Comparison of ENCODE assay signal across 11 cellular contexts in the genomic region with DNA sequence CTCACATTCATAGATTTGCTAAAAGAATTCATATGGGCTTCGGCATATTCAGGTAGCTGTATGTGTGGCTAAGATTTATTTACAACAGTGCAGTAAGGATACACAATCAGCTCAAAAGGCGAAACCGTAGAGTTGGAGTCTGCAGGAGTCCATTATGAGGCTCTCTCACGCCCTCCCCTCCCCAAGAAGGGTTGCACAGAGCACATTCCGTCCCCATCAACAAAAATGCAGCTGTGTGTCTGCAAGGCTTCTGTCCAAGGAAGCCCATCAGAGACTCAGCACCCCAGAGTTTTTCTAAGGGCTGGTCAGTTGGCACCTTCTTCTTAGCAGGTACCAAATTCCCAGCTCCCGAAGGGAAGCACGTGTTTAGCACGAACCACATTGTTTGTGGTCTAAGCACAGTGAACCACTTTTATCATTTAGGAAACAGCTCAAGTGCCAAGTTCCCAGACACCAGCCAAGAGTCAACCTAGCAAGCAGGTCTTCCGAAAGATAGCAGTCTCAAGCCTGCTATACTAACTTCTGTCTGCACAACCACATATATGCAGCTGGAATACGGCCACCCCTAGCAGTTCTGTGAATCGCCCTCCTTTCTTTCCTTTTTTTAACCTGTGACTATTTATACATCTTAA. TPM values are rescaled to one million over a fixed set of nuclear protein-coding genes. Genes with fewer than 3 reads are reported as not detected.
A peak's percentile ranks its signal among the peaks of the same experiment; 100 is the strongest.
DNase-seq lines count a peak whose midpoint lies in the region; ATAC-seq and TF ChIP-seq lines count a peak whose summit lies in the region.
"Had no signal": no experiment of that assay in that cellular context is flagged by ENCODE, and none has a peak within 500 bp of the region (broad histone marks: within the 10 kb centered on the region; RNA-seq: fewer than 3 reads in every experiment).

No MANE protein-coding gene starts in this region.

- H3K4me1 ChIP-seq in ACC112 (ENCODE audit: control insufficient read depth, insufficient read depth, low read length, unreplicated experiment) = peaks cover 28% of the 10 kb centered on the region
- H3K4me1 ChIP-seq in SK-N-SH (ENCODE audit: control insufficient read depth in 1 of 2, insufficient read depth in 2 of 2, low read depth in 1 of 2, low read length in 1 of 2) = peaks cover 3 to 16% of the 10 kb centered on the region in 2 experiments; a peak in 3 of 4 replicates
- peaks cover 23 to 34% (median 32%) of the 10 kb centered on the region in 4 donors for H3K4me1 ChIP-seq in esophagus muscularis mucosa
- H3K4me1 ChIP-seq in neural progenitor cell = peaks cover 59% of the 10 kb centered on the region
- H3K4me1 ChIP-seq in aorta (ENCODE audit: control insufficient read depth in 1 of 2, insufficient read depth in 2 of 2, low read length in 2 of 2) = peaks cover 0 to 7% of the 10 kb centered on the region in 2 donors

- no peak for TF ChIP-seq EP300 in SK-N-SH (IDR thresholded peaks at IDR 0.05; ENCODE audit: borderline replicate concordance in 1 of 2, low read depth in 1 of 2, low read length in 1 of 2)
- TF ChIP-seq EP300 in esophagus muscularis mucosa (IDR thresholded peaks at IDR 0.05) = no peak

- H3K79me2 ChIP-seq in ACC112 (ENCODE audit: control insufficient read depth, insufficient read depth, low read length, unreplicated experiment) (no peaks in the 10 kb centered on the region), SK-N-SH (ENCODE audit: insufficient read depth) (no peaks in the 10 kb centered on the region), neural progenitor cell (ENCODE audit: low read depth) (no peaks in the 10 kb centered on the region)

- CTCF ChIA-PET in SK-N-SH (lab: Yijun Ruan, JAX) = interaction anchor here (0.6 to 1.4 kb wide), 4 partner anchors 22 to 90 kb away, joined by 3 to 6 read pairs (median 4); no protein-coding TSS in a partner anchor

- DNase-seq in SK-N-SH (no peak), esophagus muscularis mucosa (ENCODE audit: extremely low spot score) (no peak), neural progenitor cell (ENCODE audit: low spot score) (no peak), aorta (no peak)
- DNase-seq: immature natural killer cell, NCI-H1105 had no signal

- WGBS in SK-N-SH (ENCODE audit: low lambda C conversion rate) = 88% methylated on average over 10 of the region's 11 CpGs
- 64% methylated on average over 11 of the region's 11 CpGs for WGBS in esophagus muscularis mucosa
- 76 to 87% methylated on average over 11 of the region's 11 CpGs for WGBS in aorta, 2 donors

- H3K36me3 Mint-ChIP-seq in neural progenitor cell = peaks cover 12% of the 10 kb centered on the region

- no peak for ATAC-seq in aorta (ENCODE audit: low FRiP score)
- ATAC-seq in GM21360 (IDR thresholded peaks at IDR 0.05; ENCODE audit: unreplicated experiment) = no peak
- no peak for ATAC-seq in HG02981 (IDR thresholded peaks at IDR 0.05; ENCODE audit: unreplicated experiment)
- ATAC-seq in HG03139 (IDR thresholded peaks at IDR 0.05; ENCODE audit: unreplicated experiment) = no peak

- H3K4me3 ChIP-seq in ACC112 (ENCODE audit: low read depth, low read length) = peak overlapping the region; percentile 4; the same call in 1 of the 2 replicates
- H3K4me3 ChIP-seq in SK-N-SH (ENCODE audit: low read depth in 2 of 2, low read length in 1 of 2) = no peak overlapping the region
- H3K4me3 ChIP-seq in esophagus muscularis mucosa = peak overlapping the region in 1 of 4 donors; percentile 4
- no peak overlapping the region for H3K4me3 ChIP-seq in neural progenitor cell
- no peak overlapping the region for H3K4me3 ChIP-seq in aorta (ENCODE audit: low read length in 2 of 2)
- H3K4me3 ChIP-seq: PC-9 had no signal

- POLR2A ChIA-PET in SK-N-SH (lab: Yijun Ruan, JAX) = no interaction called here

- peak overlapping the region; percentile 72 for H3K4me3 Mint-ChIP-seq in neural progenitor cell
- H3K4me3 Mint-ChIP-seq: immature natural killer cell had no signal

- peaks cover 17% of the 10 kb centered on the region for H3K27me3 Mint-ChIP-seq in neural progenitor cell (ENCODE audit: insufficient read depth, low read depth)

- TF ChIP-seq POLR2A in esophagus muscularis mucosa (IDR thresholded peaks at IDR 0.05; ENCODE audit: low read depth) = no peak

- peak overlapping the region; percentile 58 for H3K4me2 ChIP-seq in SK-N-SH
- peak overlapping the region; percentile 46 for H3K4me2 ChIP-seq in neural progenitor cell
- H3K4me2 ChIP-seq: PC-9 had no signal

- no peaks in the 10 kb centered on the region for H3K9me2 ChIP-seq in SK-N-SH

- H2AFZ ChIP-seq in ACC112 (ENCODE audit: low read length, unreplicated experiment) (peak overlapping the region; percentile 11), SK-N-SH (ENCODE audit: low read depth) (0 out of 2 replicates have a peak overlapping the region, but pooled peaks have one; percentile 75), neural progenitor cell (replicated peaks) (no peak overlapping the region)
- H2AFZ ChIP-seq: PC-9 had no signal

- H3K27ac Mint-ChIP-seq in neural progenitor cell = peak overlapping the region; percentile 99
- H3K27ac Mint-ChIP-seq: immature natural killer cell had no signal

- H3K27me3 ChIP-seq in ACC112 (ENCODE audit: insufficient read depth, low read length) = no peaks in the 10 kb centered on the region
- no peaks in the 10 kb centered on the region for H3K27me3 ChIP-seq in SK-N-SH (ENCODE audit: insufficient read depth)
- no peaks in the 10 kb centered on the region for H3K27me3 ChIP-seq in esophagus muscularis mucosa
- H3K27me3 ChIP-seq in neural progenitor cell = no peaks in the 10 kb centered on the region
- H3K27me3 ChIP-seq in aorta (ENCODE audit: control insufficient read depth in 1 of 2, insufficient read depth in 2 of 2, low read length in 1 of 2) = no peaks in the 10 kb centered on the region

- intact Hi-C loops in esophagus muscularis mucosa (cut with DNase I) (loop anchor here (5.0 kb wide), 1 partner anchor 84 kb away; a partner anchor contains a TSS), aorta (cut with DNase I) (loop anchor here (5.0 kb wide), 1 partner anchor 84 kb away; a partner anchor contains a TSS)

- H3K27ac ChIP-seq in ACC112 (ENCODE audit: low read depth, low read length) (peak overlapping the region; percentile 81), SK-N-SH (ENCODE audit: low read depth in 2 of 2, low read length in 1 of 2) (peak overlapping the region; percentile 72 to 77; a peak in 3 of 4 replicates), esophagus muscularis mucosa (replicated peaks in 1 of 4) (peak overlapping the region; percentile 80 to 87 (median 84)), neural progenitor cell (peak overlapping the region; percentile 81), aorta (ENCODE audit: low read depth in 1 of 2, low read length in 2 of 2) (peak overlapping the region in 1 of 2 donors; percentile 23)
- H3K27ac ChIP-seq: PC-9 had no signal

- H3K9ac ChIP-seq in SK-N-SH (peak overlapping the region; percentile 27; the same call in 1 of the 2 replicates), neural progenitor cell (no peak overlapping the region)

- no peak for TF ChIP-seq RAD21 in SK-N-SH (IDR thresholded peaks at IDR 0.05; ENCODE audit: low read length)

- H4K20me1 ChIP-seq in SK-N-SH (ENCODE audit: insufficient read depth) = no peaks in the 10 kb centered on the region
- H4K20me1 ChIP-seq in neural progenitor cell (ENCODE audit: low read depth) = no peaks in the 10 kb centered on the region

- TF ChIP-seq CTCF in SK-N-SH (IDR thresholded peaks at IDR 0.05) (no peak), esophagus muscularis mucosa (IDR thresholded peaks at IDR 0.05) (no peak), neural progenitor cell (IDR thresholded peaks at IDR 0.05) (no peak)

- peaks cover 73% of the 10 kb centered on the region for H3K4me1 Mint-ChIP-seq in neural progenitor cell
- H3K4me1 Mint-ChIP-seq: immature natural killer cell had no signal

- H3K9me3 ChIP-seq in SK-N-SH (no peaks in the 10 kb centered on the region), esophagus muscularis mucosa (no peaks in the 10 kb centered on the region), neural progenitor cell (ENCODE audit: low read depth) (no peaks in the 10 kb centered on the region), aorta (ENCODE audit: control insufficient read depth, low read length) (no peaks in the 10 kb centered on the region)

- no peaks in the 10 kb centered on the region for H3K36me3 ChIP-seq in ACC112 (ENCODE audit: insufficient read depth, low read length)
- H3K36me3 ChIP-seq in SK-N-SH (replicated peaks in 1 of 2; ENCODE audit: control insufficient read depth in 1 of 2, insufficient read depth in 2 of 2, low read length in 1 of 2) = no peaks in the 10 kb centered on the region
- H3K36me3 ChIP-seq in esophagus muscularis mucosa = no peaks in the 10 kb centered on the region
- no peaks in the 10 kb centered on the region for H3K36me3 ChIP-seq in neural progenitor cell
- no peaks in the 10 kb centered on the region for H3K36me3 ChIP-seq in aorta (ENCODE audit: control insufficient read depth in 1 of 2, insufficient read depth in 2 of 2, low read length in 1 of 2)

- peaks cover 34% of the 10 kb centered on the region for H3F3A ChIP-seq in SK-N-SH (replicated peaks; ENCODE audit: insufficient read depth)
- H3F3A ChIP-seq in neural progenitor cell (ENCODE audit: low read depth) = peaks cover 56% of the 10 kb centered on the region

- peaks cover 24% of the 10 kb centered on the region for H3K9me3 Mint-ChIP-seq in neural progenitor cell

TF ChIP-seq in SK-N-SH, 30 proteins besides CTCF, POLR2A, EP300 and RAD21 (continues in another document):
- TF ChIP-seq, protein P1, sequence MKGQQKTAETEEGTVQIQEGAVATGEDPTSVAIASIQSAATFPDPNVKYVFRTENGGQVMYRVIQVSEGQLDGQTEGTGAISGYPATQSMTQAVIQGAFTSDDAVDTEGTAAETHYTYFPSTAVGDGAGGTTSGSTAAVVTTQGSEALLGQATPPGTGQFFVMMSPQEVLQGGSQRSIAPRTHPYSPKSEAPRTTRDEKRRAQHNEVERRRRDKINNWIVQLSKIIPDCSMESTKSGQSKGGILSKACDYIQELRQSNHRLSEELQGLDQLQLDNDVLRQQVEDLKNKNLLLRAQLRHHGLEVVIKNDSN (IDR thresholded peaks at IDR 0.05; ENCODE audit: borderline replicate concordance, low read depth) = no peak
- TF ChIP-seq, protein P2, sequence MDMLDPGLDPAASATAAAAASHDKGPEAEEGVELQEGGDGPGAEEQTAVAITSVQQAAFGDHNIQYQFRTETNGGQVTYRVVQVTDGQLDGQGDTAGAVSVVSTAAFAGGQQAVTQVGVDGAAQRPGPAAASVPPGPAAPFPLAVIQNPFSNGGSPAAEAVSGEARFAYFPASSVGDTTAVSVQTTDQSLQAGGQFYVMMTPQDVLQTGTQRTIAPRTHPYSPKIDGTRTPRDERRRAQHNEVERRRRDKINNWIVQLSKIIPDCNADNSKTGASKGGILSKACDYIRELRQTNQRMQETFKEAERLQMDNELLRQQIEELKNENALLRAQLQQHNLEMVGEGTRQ (IDR thresholded peaks at IDR 0.05; ENCODE audit: borderline replicate concordance, low read depth, low read length) = no peak
- no peak for TF ChIP-seq FOSL2 (IDR thresholded peaks at IDR 0.05; ENCODE audit: borderline replicate concordance, low read depth)

RNA-seq across cellular contexts. Expression of a gene that starts 28.5 kb away (rescaled TPM):
- polyA plus RNA-seq in SK-N-SH (2012; rRNA removed) (11.9 and 19.0 TPM in 2 replicates), aorta (1 to 10 TPM; 3.4 to 5.8 TPM)
- polyA plus RNA-seq in SK-N-SH (2012; cell fraction: cytosol; rRNA removed) = 9.7 and 12.5 TPM in 2 replicates
- polyA plus RNA-seq in SK-N-SH (2012; cell fraction: nucleus; rRNA removed) = 23.7 and 24.7 TPM in 2 replicates
- total RNA-seq in esophagus muscularis mucosa (10 to 100 TPM in 2 of 4 donors, 1 to 10 TPM in 2; 8.3 to 13.0 (median 9.6) TPM), neural progenitor cell (ENCODE audit: low replicate concordance) (18.4 and 22.5 TPM in 2 replicates), aorta (10 to 100 TPM; 17.4 to 23.9 TPM)
